In genomic region chr7:139203992-139204391, GRCh38 we compare ENCODE assay signal across 26 cellular contexts.
"Had no signal": no experiment of that assay in that cellular context is flagged by ENCODE, and none has a peak within 500 bp of the region (broad histone marks: within the 10 kb centered on the region; RNA-seq: fewer than 3 reads in every experiment).

No MANE protein-coding gene starts in this region.

- H3K27me3 ChIP-seq: adrenal gland, ascending aorta, brain microvascular endothelial cell, colonic mucosa, dorsolateral prefrontal cortex, esophagus squamous epithelium, heart right ventricle, testis, uterus had no signal

- H3K4me3 Mint-ChIP-seq: activated naive CD8-positive, alpha-beta T cell; activated T-cell treated with anti-CD3 and anti-CD28 coated beads, Interleukin-2, amount 50 U/mL, for 4 hours; naive thymus-derived CD8-positive, alpha-beta T cell; stimulated activated naive B cell treated with anti-CD40 and anti-IgM and Interleukin-4, amounts not matched to agents 10 μg/mL and 1 μg/mL and 100 μg/mL, for 72 hours had no signal

- H3K4me1 ChIP-seq: adrenal gland, ascending aorta, colonic mucosa, esophagus squamous epithelium, heart right ventricle, lower lobe of right lung, testis, uterus had no signal

- H3K4me3 ChIP-seq: adrenal gland, ascending aorta, colonic mucosa, dorsolateral prefrontal cortex, esophagus squamous epithelium, heart right ventricle, lower lobe of right lung, testis, uterus had no signal

- H3K27ac Mint-ChIP-seq: activated naive CD8-positive, alpha-beta T cell; activated T-helper 2 cell treated with anti-CD3 and anti-CD28 coated beads, Interferon-gamma antibody, Interleukin-2, Interleukin-4, amounts not matched to agents 10 μg/mL and 5 μg/mL and 100 μg/mL, durations not matched to agents 14 hours and 24 hours and 36 hours; naive thymus-derived CD8-positive, alpha-beta T cell; progenitor cell of endocrine pancreas; stimulated activated naive B cell treated with anti-CD40 and anti-IgM and Interleukin-4, amounts not matched to agents 10 μg/mL and 1 μg/mL and 100 μg/mL, for 72 hours had no signal

- DNase-seq: activated CD4-positive, alpha-beta T cell treated with anti-CD3 and anti-CD28 coated beads, Interleukin-2, amount 50 U/mL, for 4 hours; activated CD8-positive, alpha-beta memory T cell treated with anti-CD3 and anti-CD28 coated beads, Interleukin-2, amount 50 U/mL, for 48 hours; activated naive CD4-positive, alpha-beta T cell; activated T-cell treated with anti-CD3 and anti-CD28 coated beads, Interleukin-2, amount 50 U/mL, for 4 hours; adrenal gland; brain microvascular endothelial cell; central memory CD4-positive, alpha-beta T cell; colonic mucosa; dorsolateral prefrontal cortex; esophagus squamous epithelium; heart right ventricle; lower lobe of right lung; naive thymus-derived CD8-positive, alpha-beta T cell; retina; stimulated activated CD4-positive, alpha-beta T cell treated with anti-CD3 and anti-CD28 coated beads, Interleukin-2, amount 100 ng/mL, for 48 hours; stimulated activated CD8-positive, alpha-beta memory T cell treated with anti-CD3 and anti-CD28 coated beads, Interleukin-4, amount 100 ng/mL, for 48 hours; stimulated activated naive B cell treated with anti-CD40 and anti-IgM and Interleukin-4, amounts not matched to agents 10 μg/mL and 1 μg/mL and 100 μg/mL, for 72 hours; T-helper 9 cell; testis; trophoblast cell; uterus had no signal

- H3K9me3 ChIP-seq: adrenal gland, colonic mucosa, testis had no signal

- H3K36me3 ChIP-seq: adrenal gland, ascending aorta, brain microvascular endothelial cell, colonic mucosa, esophagus squamous epithelium, heart right ventricle, lower lobe of right lung, uterus had no signal

- H3K27ac ChIP-seq: adrenal gland, ascending aorta, brain microvascular endothelial cell, colonic mucosa, dorsolateral prefrontal cortex, esophagus squamous epithelium, heart right ventricle, lower lobe of right lung, testis, uterus had no signal

- ATAC-seq: activated T-cell treated with anti-CD3 and anti-CD28 coated beads, Interleukin-2, amount 50 U/mL, for 4 hours; heart right ventricle; left lobe of liver; lower lobe of right lung; naive thymus-derived CD8-positive, alpha-beta T cell; stimulated activated naive B cell treated with anti-CD40 and anti-IgM and Interleukin-4, amounts not matched to agents 10 μg/mL and 1 μg/mL and 100 μg/mL, for 72 hours had no signal

- H3K4me1 Mint-ChIP-seq: naive thymus-derived CD8-positive, alpha-beta T cell; stimulated activated naive B cell treated with anti-CD40 and anti-IgM and Interleukin-4, amounts not matched to agents 10 μg/mL and 1 μg/mL and 100 μg/mL, for 72 hours had no signal

- H3K27me3 Mint-ChIP-seq: progenitor cell of endocrine pancreas had no signal
